In genomic region chr1:113759341-113760101, GRCh38 we compare ENCODE assay signal across 1 cellular context.
TF ChIP-seq lines count a peak whose summit lies in the region.

PHTF1 (minus strand) TSS chr1:113759486; CDS start chr1:113758703, 783 bp downstream.

TF ChIP-seq in K562, 482 proteins besides CTCF, POLR2A, EP300 and RAD21 (continued from another document and continues in another):
- TF ChIP-seq TBP (optimal IDR thresholded peaks at IDR 0.05; ENCODE audit: low read depth, low read length) (peak; percentile 88), ZNF143 (CRISPR knock-in tag; IDR thresholded peaks at IDR 0.05) (0 out of 2 replicates have a peak, but pooled peaks have one; percentile 43), MIER1 (IDR thresholded peaks at IDR 0.05; ENCODE audit: low read depth) (no peak), CREB3 (tag; conservative IDR thresholded peaks at IDR 0.05; ENCODE audit: low read depth) (0 out of 2 replicates have a peak, but pooled peaks have one; percentile 36), SAFB (IDR thresholded peaks at IDR 0.05; ENCODE audit: borderline replicate concordance, low read depth, low read length) (no peak), MNT (conservative IDR thresholded peaks at IDR 0.05) (peak; percentile 6 to 75; a peak in 2 of 4 replicates), SOX6 (IDR thresholded peaks at IDR 0.05) (no peak; the same call in 1 of the 2 replicates), TGIF2 (CRISPR knock-in tag; IDR thresholded peaks at IDR 0.05) (no peak), RNF219 (CRISPR knock-in tag; IDR thresholded peaks at IDR 0.05) (no peak), ZNF3 (CRISPR knock-in tag; IDR thresholded peaks at IDR 0.05) (peak; percentile 59; the same call in 1 of the 2 replicates), SFPQ (IDR thresholded peaks at IDR 0.05; ENCODE audit: low read depth, low read length) (no peak), YBX1 (IDR thresholded peaks at IDR 0.05) (no peak), RERE (CRISPR knock-in tag; IDR thresholded peaks at IDR 0.05; ENCODE audit: borderline replicate concordance) (no peak; the same call in 1 of the 2 replicates), ESRRA (IDR thresholded peaks at IDR 0.05; ENCODE audit: borderline replicate concordance, low read depth) (peak; percentile 48; the same call in 1 of the 2 replicates), RAD51 (IDR thresholded peaks at IDR 0.05; ENCODE audit: borderline replicate concordance, low read depth) (no peak; the same call in 1 of the 2 replicates), ZNF764 (CRISPR knock-in tag; IDR thresholded peaks at IDR 0.05; ENCODE audit: low read depth) (no peak), E2F3 (CRISPR knock-in tag; IDR thresholded peaks at IDR 0.05) (peak; percentile 84; the same call in 1 of the 2 replicates), SLC30A9 (CRISPR knock-in tag; IDR thresholded peaks at IDR 0.05) (no peak), JUNB (CRISPR knock-in tag; conservative IDR thresholded peaks at IDR 0.05) (no peak), ZNF584 (CRISPR knock-in tag; IDR thresholded peaks at IDR 0.05; ENCODE audit: low read depth) (no peak), ELF4 (CRISPR knock-in tag; IDR thresholded peaks at IDR 0.05) (no peak), SMARCC2 (IDR thresholded peaks at IDR 0.05; ENCODE audit: low read depth) (0 out of 2 replicates have a peak, but pooled peaks have one; percentile 23)
- TF ChIP-seq, protein P1, sequence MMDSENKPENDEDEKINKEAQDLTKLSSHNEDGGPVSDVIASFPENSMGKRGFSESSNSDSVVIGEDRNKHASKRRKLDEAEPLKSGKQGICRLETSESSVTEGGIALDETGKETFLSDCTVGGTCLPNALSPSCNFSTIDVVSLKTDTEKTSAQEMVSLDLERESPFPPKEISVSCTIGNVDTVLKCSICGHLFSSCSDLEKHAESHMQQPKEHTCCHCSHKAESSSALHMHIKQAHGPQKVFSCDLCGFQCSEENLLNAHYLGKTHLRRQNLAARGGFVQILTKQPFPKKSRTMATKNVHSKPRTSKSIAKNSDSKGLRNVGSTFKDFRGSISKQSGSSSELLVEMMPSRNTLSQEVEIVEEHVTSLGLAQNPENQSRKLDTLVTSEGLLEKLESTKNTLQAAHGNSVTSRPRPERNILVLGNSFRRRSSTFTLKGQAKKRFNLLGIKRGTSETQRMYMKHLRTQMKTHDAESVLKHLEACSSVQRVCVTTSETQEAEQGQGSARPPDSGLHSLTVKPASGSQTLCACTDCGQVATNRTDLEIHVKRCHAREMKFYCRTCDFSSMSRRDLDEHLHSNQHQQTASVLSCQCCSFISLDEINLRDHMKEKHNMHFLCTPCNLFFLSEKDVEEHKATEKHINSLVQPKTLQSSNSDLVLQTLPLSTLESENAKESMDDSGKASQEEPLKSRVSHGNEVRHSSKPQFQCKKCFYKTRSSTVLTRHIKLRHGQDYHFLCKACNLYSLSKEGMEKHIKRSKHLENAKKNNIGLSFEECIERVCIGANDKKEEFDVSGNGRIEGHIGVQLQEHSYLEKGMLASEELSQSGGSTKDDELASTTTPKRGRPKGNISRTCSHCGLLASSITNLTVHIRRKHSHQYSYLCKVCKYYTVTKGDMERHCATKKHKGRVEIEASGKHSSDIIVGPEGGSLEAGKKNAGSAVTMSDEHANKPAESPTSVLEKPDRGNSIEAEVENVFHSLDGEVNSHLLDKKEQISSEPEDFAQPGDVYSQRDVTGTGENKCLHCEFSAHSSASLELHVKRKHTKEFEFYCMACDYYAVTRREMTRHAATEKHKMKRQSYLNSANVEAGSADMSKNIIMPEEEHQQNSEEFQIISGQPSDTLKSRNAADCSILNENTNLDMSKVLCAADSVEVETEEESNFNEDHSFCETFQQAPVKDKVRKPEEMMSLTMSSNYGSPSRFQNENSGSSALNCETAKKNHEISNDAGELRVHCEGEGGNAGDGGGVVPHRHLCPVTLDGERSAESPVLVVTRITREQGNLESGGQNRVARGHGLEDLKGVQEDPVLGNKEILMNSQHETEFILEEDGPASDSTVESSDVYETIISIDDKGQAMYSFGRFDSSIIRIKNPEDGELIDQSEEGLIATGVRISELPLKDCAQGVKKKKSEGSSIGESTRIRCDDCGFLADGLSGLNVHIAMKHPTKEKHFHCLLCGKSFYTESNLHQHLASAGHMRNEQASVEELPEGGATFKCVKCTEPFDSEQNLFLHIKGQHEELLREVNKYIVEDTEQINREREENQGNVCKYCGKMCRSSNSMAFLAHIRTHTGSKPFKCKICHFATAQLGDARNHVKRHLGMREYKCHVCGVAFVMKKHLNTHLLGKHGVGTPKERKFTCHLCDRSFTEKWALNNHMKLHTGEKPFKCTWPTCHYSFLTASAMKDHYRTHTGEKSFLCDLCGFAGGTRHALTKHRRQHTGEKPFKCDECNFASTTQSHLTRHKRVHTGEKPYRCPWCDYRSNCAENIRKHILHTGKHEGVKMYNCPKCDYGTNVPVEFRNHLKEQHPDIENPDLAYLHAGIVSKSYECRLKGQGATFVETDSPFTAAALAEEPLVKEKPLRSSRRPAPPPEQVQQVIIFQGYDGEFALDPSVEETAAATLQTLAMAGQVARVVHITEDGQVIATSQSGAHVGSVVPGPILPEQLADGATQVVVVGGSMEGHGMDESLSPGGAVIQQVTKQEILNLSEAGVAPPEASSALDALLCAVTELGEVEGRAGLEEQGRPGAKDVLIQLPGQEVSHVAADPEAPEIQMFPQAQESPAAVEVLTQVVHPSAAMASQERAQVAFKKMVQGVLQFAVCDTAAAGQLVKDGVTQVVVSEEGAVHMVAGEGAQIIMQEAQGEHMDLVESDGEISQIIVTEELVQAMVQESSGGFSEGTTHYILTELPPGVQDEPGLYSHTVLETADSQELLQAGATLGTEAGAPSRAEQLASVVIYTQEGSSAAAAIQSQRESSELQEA (IDR thresholded peaks at IDR 0.05; ENCODE audit: low read depth), result 0 out of 2 replicates have a peak, but pooled peaks have one; percentile 13
- TF ChIP-seq, protein P2, sequence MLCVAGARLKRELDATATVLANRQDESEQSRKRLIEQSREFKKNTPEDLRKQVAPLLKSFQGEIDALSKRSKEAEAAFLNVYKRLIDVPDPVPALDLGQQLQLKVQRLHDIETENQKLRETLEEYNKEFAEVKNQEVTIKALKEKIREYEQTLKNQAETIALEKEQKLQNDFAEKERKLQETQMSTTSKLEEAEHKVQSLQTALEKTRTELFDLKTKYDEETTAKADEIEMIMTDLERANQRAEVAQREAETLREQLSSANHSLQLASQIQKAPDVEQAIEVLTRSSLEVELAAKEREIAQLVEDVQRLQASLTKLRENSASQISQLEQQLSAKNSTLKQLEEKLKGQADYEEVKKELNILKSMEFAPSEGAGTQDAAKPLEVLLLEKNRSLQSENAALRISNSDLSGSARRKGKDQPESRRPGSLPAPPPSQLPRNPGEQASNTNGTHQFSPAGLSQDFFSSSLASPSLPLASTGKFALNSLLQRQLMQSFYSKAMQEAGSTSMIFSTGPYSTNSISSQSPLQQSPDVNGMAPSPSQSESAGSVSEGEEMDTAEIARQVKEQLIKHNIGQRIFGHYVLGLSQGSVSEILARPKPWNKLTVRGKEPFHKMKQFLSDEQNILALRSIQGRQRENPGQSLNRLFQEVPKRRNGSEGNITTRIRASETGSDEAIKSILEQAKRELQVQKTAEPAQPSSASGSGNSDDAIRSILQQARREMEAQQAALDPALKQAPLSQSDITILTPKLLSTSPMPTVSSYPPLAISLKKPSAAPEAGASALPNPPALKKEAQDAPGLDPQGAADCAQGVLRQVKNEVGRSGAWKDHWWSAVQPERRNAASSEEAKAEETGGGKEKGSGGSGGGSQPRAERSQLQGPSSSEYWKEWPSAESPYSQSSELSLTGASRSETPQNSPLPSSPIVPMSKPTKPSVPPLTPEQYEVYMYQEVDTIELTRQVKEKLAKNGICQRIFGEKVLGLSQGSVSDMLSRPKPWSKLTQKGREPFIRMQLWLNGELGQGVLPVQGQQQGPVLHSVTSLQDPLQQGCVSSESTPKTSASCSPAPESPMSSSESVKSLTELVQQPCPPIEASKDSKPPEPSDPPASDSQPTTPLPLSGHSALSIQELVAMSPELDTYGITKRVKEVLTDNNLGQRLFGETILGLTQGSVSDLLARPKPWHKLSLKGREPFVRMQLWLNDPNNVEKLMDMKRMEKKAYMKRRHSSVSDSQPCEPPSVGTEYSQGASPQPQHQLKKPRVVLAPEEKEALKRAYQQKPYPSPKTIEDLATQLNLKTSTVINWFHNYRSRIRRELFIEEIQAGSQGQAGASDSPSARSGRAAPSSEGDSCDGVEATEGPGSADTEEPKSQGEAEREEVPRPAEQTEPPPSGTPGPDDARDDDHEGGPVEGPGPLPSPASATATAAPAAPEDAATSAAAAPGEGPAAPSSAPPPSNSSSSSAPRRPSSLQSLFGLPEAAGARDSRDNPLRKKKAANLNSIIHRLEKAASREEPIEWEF (CRISPR knock-in tag; IDR thresholded peaks at IDR 0.05), result no peak
